ENCODE assay signal across 1 cellular context in genomic region chr9:137083418-137084004, GRCh38.
TF ChIP-seq lines count a peak whose summit lies in the region.

No MANE protein-coding gene starts in this region.

TF ChIP-seq in SK-N-SH, 30 proteins besides CTCF, POLR2A, EP300 and RAD21 (continued from another document):
- no peak for TF ChIP-seq REST (IDR thresholded peaks at IDR 0.05; ENCODE audit: low read depth, low read length)
- peak; percentile 85; the same call in 1 of the 2 replicates for TF ChIP-seq JUND (IDR thresholded peaks at IDR 0.05)
- TF ChIP-seq SMC3 (IDR thresholded peaks at IDR 0.05; ENCODE audit: low read depth, low read length) = no peak
- TF ChIP-seq NFIC (IDR thresholded peaks at IDR 0.05; ENCODE audit: borderline replicate concordance) = peak; percentile 33; the same call in 1 of the 2 replicates
- no peak for TF ChIP-seq FOXM1 (IDR thresholded peaks at IDR 0.05; ENCODE audit: low read depth)
- peak; percentile 89 for TF ChIP-seq MAX (IDR thresholded peaks at IDR 0.05; ENCODE audit: low read depth)
- TF ChIP-seq POLR2AphosphoS5 (IDR thresholded peaks at IDR 0.05; ENCODE audit: low read depth, low read length) = peak; percentile 65; the same call in 1 of the 2 replicates
- TF ChIP-seq YY1 (IDR thresholded peaks at IDR 0.05; ENCODE audit: low read depth) = peak; percentile 81
- TF ChIP-seq TAF1 (IDR thresholded peaks at IDR 0.05; ENCODE audit: borderline replicate concordance, low read depth, low read length) = peak; percentile 55; the same call in 1 of the 2 replicates
- TF ChIP-seq TCF12 (IDR thresholded peaks at IDR 0.05) = peak; percentile 55; the same call in 1 of the 2 replicates
- no peak for TF ChIP-seq CHD2 (IDR thresholded peaks at IDR 0.05; ENCODE audit: low read length, partially characterized antibody)
- TF ChIP-seq ZBTB33 (IDR thresholded peaks at IDR 0.05; ENCODE audit: borderline replicate concordance, low read depth) = no peak
